ENCODE assay signal across 8 cellular contexts in genomic region chr12:57632898-57633825, GRCh38. TPM values are rescaled to one million over a fixed set of nuclear protein-coding genes. Genes with fewer than 3 reads are reported as not detected.
DNase-seq lines count a peak whose midpoint lies in the region; ATAC-seq and TF ChIP-seq lines count a peak whose summit lies in the region.

Gene B4GALNT1 (minus strand): TSS chr12:57633201. CDS start chr12:57632132, 1,069 bp downstream.

- no peaks in the 10 kb centered on the region for H3K36me3 ChIP-seq in Karpas-422 (ENCODE audit: insufficient read depth, low read length)
- H3K36me3 ChIP-seq in upper lobe of right lung = no peaks in the 10 kb centered on the region

- peak; percentile 73 for ATAC-seq in GM21515 (IDR thresholded peaks at IDR 0.05; ENCODE audit: unreplicated experiment)
- ATAC-seq in upper lobe of right lung = peak; percentile 93

- POLR2A ChIA-PET in RWPE1 (lab: Yijun Ruan, JAX; ENCODE audit: low non-redundant PET) = no interaction called here

- TF ChIP-seq CTCF in RWPE1 (conservative IDR thresholded peaks at IDR 0.05; ENCODE audit: low read depth) (peak; percentile 96), upper lobe of right lung (IDR thresholded peaks at IDR 0.05) (peak; percentile 92)

- H3K4me2 ChIP-seq in Karpas-422 (ENCODE audit: low read depth, low read length, poor library complexity, severe bottlenecking) = peak within 1 kb of the TSS; percentile 70

- CTCF ChIA-PET in RWPE1 (lab: Yijun Ruan, JAX) = interaction anchor here (0.5 to 4.0 kb wide), 31 partner anchors 9 to 1688 kb away, joined by 3 to 17 read pairs (median 3); partner anchors contain the start of gene TSPAN31

- H3K4me3 ChIP-seq in Karpas-422 (ENCODE audit: low read length) (peak within 1 kb of the TSS; percentile 71), upper lobe of right lung (peak within 1 kb of the TSS; percentile 50)

- DNase-seq in DMS153 (lab: John Stamatoyannopoulos, UW) = peak; percentile 44
- peak; percentile 88 for DNase-seq in Karpas-422
- DNase-seq in RWPE1 (ENCODE audit: low spot score) = peak; percentile 69
- peak; percentile 68 for DNase-seq in activated naive CD4-positive, alpha-beta T cell treated with Interleukin-2 at 50 U/mL for 16 hours
- peak; percentile 63 for DNase-seq in glomerular visceral epithelial cell (ENCODE audit: extremely low spot score)
- peak; percentile 60 for DNase-seq in occipital lobe (lab: John Stamatoyannopoulos, UW)
- DNase-seq in upper lobe of right lung = peak; percentile 81

- H3K27ac ChIP-seq in Karpas-422 (ENCODE audit: low read length) (no peak within 1 kb of the TSS), RWPE1 (peak within 1 kb of the TSS; percentile 44), upper lobe of right lung (no peak within 1 kb of the TSS)

- H3K27me3 ChIP-seq in Karpas-422 (ENCODE audit: low read length) = no peaks in the 10 kb centered on the region
- H3K27me3 ChIP-seq in upper lobe of right lung = peaks cover 68% of the 10 kb centered on the region

- H3K4me1 ChIP-seq in Karpas-422 (ENCODE audit: low read length) (peaks cover 13% of the 10 kb centered on the region), upper lobe of right lung (peaks cover 12% of the 10 kb centered on the region)

- H3K9ac ChIP-seq in Karpas-422 (ENCODE audit: low read length) = peak within 1 kb of the TSS; percentile 52

- no peaks in the 10 kb centered on the region for H4K20me1 ChIP-seq in Karpas-422 (ENCODE audit: insufficient read depth, low read depth, low read length)

- H3K9me2 ChIP-seq in Karpas-422 (replicated peaks; ENCODE audit: insufficient read depth, low read length) = no peaks in the 10 kb centered on the region

- H3K9me3 ChIP-seq in Karpas-422 (ENCODE audit: low read length) (no peaks in the 10 kb centered on the region), upper lobe of right lung (no peaks in the 10 kb centered on the region)

- no peaks in the 10 kb centered on the region for H3K79me2 ChIP-seq in Karpas-422 (ENCODE audit: low read length)

- peak within 1 kb of the TSS; percentile 82 for H2AFZ ChIP-seq in Karpas-422 (ENCODE audit: low read length)

- intact Hi-C loops in upper lobe of right lung (cut with DNase I) = no loop called here

RNA-seq across cellular contexts. Expression of gene B4GALNT1, which starts in this region (rescaled TPM):
- total RNA-seq in Karpas-422 (2014; rRNA removed; shearing (Covaris generic); ENCODE audit: low replicate concordance) = 0.58 and 0.63 TPM in 2 replicates
- total RNA-seq in occipital lobe (45.2 TPM), upper lobe of right lung (0.93 TPM)

Comparison
In these comparisons a context has a peak if more than half of its experiments do, and no peak if none do; other contexts are left out.
1. RNA of gene B4GALNT1 (total RNA-seq): 45.2 TPM in occipital lobe (single experiment); 0.93 TPM in upper lobe of right lung (single experiment) and 0.58 to 0.63 TPM in Karpas-422; every median in the first group is over 10 times any median in the second.
2. Peak in DNase-seq, H3K4me3 ChIP-seq, H3K9ac ChIP-seq and H3K4me2 ChIP-seq in Karpas-422; RNA of the gene not detected or under 1 TPM.
3. Peak in DNase-seq, ATAC-seq and H3K4me3 ChIP-seq in upper lobe of right lung; RNA of the gene not detected or under 1 TPM.
4. Peak in every context shown above with its lines, with median percentiles within 50 percentile points of each other: DNase-seq.